ENCODE assay signal across 11 cellular contexts in the genomic region with DNA sequence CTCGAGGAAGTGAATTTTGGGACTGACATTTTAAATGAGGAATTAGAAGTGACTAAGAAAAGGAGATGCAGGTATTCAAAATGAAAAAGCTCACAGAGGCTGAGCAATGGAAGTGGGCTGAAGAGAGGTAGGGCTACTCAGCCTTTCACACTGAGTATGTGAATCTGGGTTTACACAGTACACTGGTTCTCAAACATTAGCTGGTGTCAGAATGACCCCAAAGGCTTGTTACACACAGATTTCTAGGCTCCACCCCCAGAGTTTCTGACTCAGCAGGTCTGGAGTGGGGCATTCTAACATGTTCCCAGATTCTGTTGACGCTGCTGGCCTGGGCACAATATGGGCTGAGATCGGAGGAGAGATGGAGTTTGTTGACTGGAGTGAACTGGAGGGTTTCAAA. TPM values are rescaled to one million over a fixed set of nuclear protein-coding genes. Genes with fewer than 3 reads are reported as not detected.
DNase-seq lines count a peak whose midpoint lies in the region; ATAC-seq and FAIRE-seq lines count a peak whose summit lies in the region.
"Had no signal": no experiment of that assay in that cellular context is flagged by ENCODE, and none has a peak within 500 bp of the region (broad histone marks: within the 10 kb centered on the region; RNA-seq: fewer than 3 reads in every experiment).

No MANE protein-coding gene starts in this region.

- peaks cover 7 to 17% of the 10 kb centered on the region in 2 donors for H3K4me1 Mint-ChIP-seq in stimulated activated naive B cell treated with anti-CD40 and anti-IgM and Interleukin-4, amounts not matched to agents 10 μg/mL and 1 μg/mL and 100 μg/mL, for 72 hours
- no peaks in the 10 kb centered on the region for H3K4me1 Mint-ChIP-seq in activated CD4-positive, alpha-beta T cell treated with anti-CD3 and anti-CD28 coated beads, Interleukin-2, amount 10 ng/mL, durations not matched to agents 7 days and 5 days
- H3K4me1 Mint-ChIP-seq: stimulated activated naive CD8-positive, alpha-beta T cell treated with anti-CD3 and anti-CD28 coated beads, Interleukin-15, amount 100 ng/mL, for 72 hours had no signal

- H3K36me3 Mint-ChIP-seq in stimulated activated naive B cell treated with anti-CD40 and anti-IgM and Interleukin-4, amounts not matched to agents 10 μg/mL and 1 μg/mL and 100 μg/mL, for 72 hours: no peaks in the 10 kb centered on the region
- no peaks in the 10 kb centered on the region for H3K36me3 Mint-ChIP-seq in activated CD4-positive, alpha-beta T cell treated with anti-CD3 and anti-CD28 coated beads, Interleukin-2, amount 10 ng/mL, durations not matched to agents 7 days and 5 days (ENCODE audit: low read depth)

- H3K27ac Mint-ChIP-seq in stimulated activated naive B cell treated with anti-CD40 and anti-IgM and Interleukin-4, amounts not matched to agents 10 μg/mL and 1 μg/mL and 100 μg/mL, for 72 hours: peak overlapping the region; percentile 32
- no peak overlapping the region for H3K27ac Mint-ChIP-seq in activated CD4-positive, alpha-beta T cell treated with anti-CD3 and anti-CD28 coated beads, Interleukin-2, amount 10 ng/mL, durations not matched to agents 7 days and 5 days
- H3K27ac Mint-ChIP-seq: stimulated activated naive CD8-positive, alpha-beta T cell treated with anti-CD3 and anti-CD28 coated beads, Interleukin-15, amount 100 ng/mL, for 72 hours had no signal

- CTCF ChIA-PET in activated CD4-positive, alpha-beta T cell treated with anti-CD3 and anti-CD28 coated beads, Interleukin-2, amount 10 ng/mL, durations not matched to agents 7 days and 5 days (lab: Charles Lee): interaction anchor here (0.6 kb wide), 1 partner anchor 41 kb away, joined by 3 read pairs; no protein-coding TSS in a partner anchor

- peak; percentile 77 for ATAC-seq in GM19025 (IDR thresholded peaks at IDR 0.05; ENCODE audit: low read depth, unreplicated experiment)
- ATAC-seq in HG02938 (IDR thresholded peaks at IDR 0.05; ENCODE audit: unreplicated experiment): peak; percentile 60
- peak; percentile 92 to 95 for ATAC-seq in stimulated activated naive B cell treated with anti-CD40 and anti-IgM and Interleukin-4, amounts not matched to agents 10 μg/mL and 1 μg/mL and 100 μg/mL, for 72 hours (replicated peaks)
- no peak for ATAC-seq in HG02970 (IDR thresholded peaks at IDR 0.05; ENCODE audit: low FRiP score, unreplicated experiment)
- ATAC-seq in HG03460 (IDR thresholded peaks at IDR 0.05; ENCODE audit: unreplicated experiment): no peak
- ATAC-seq: stimulated activated naive CD8-positive, alpha-beta T cell treated with anti-CD3 and anti-CD28 coated beads, Interleukin-15, amount 100 ng/mL, for 72 hours had no signal

- peaks cover 6 to 7% of the 10 kb centered on the region in 2 donors for H3K27me3 Mint-ChIP-seq in stimulated activated naive B cell treated with anti-CD40 and anti-IgM and Interleukin-4, amounts not matched to agents 10 μg/mL and 1 μg/mL and 100 μg/mL, for 72 hours
- H3K27me3 Mint-ChIP-seq in activated CD4-positive, alpha-beta T cell treated with anti-CD3 and anti-CD28 coated beads, Interleukin-2, amount 10 ng/mL, durations not matched to agents 7 days and 5 days: no peaks in the 10 kb centered on the region

- no peak for FAIRE-seq in RCC 7860 (lab: Jason Lieb, UNC)

- POLR2A ChIA-PET in activated CD4-positive, alpha-beta T cell treated with anti-CD3 and anti-CD28 coated beads, Interleukin-2, amount 10 ng/mL, durations not matched to agents 7 days and 5 days (lab: Charles Lee): no interaction called here

- H3K9me3 Mint-ChIP-seq in stimulated activated naive B cell treated with anti-CD40 and anti-IgM and Interleukin-4, amounts not matched to agents 10 μg/mL and 1 μg/mL and 100 μg/mL, for 72 hours: peaks cover 5 to 9% of the 10 kb centered on the region in 2 donors
- no peaks in the 10 kb centered on the region for H3K9me3 Mint-ChIP-seq in activated CD4-positive, alpha-beta T cell treated with anti-CD3 and anti-CD28 coated beads, Interleukin-2, amount 10 ng/mL, durations not matched to agents 7 days and 5 days

- DNase-seq in RCC 7860 (ENCODE audit: low spot score): peak; percentile 45
- DNase-seq in stimulated activated naive B cell treated with anti-CD40 and anti-IgM and Interleukin-4, amounts not matched to agents 10 μg/mL and 1 μg/mL and 100 μg/mL, for 72 hours: peak; percentile 5
- DNase-seq in activated CD4-positive, alpha-beta T cell treated with anti-CD3 and anti-CD28 coated beads, Interleukin-2, amount 10 ng/mL, durations not matched to agents 7 days and 5 days: no peak
- DNase-seq: activated T-cell treated with anti-CD3 and anti-CD28 coated beads for 4 hours; erythroblast; MG63; stimulated activated naive CD8-positive, alpha-beta T cell treated with anti-CD3 and anti-CD28 coated beads, Interleukin-15, amount 100 ng/mL, for 72 hours had no signal

- no peak overlapping the region for H3K4me3 Mint-ChIP-seq in stimulated activated naive B cell treated with anti-CD40 and anti-IgM and Interleukin-4, amounts not matched to agents 10 μg/mL and 1 μg/mL and 100 μg/mL, for 72 hours
- no peak overlapping the region for H3K4me3 Mint-ChIP-seq in activated CD4-positive, alpha-beta T cell treated with anti-CD3 and anti-CD28 coated beads, Interleukin-2, amount 10 ng/mL, durations not matched to agents 7 days and 5 days
- H3K4me3 Mint-ChIP-seq: stimulated activated naive CD8-positive, alpha-beta T cell treated with anti-CD3 and anti-CD28 coated beads, Interleukin-15, amount 100 ng/mL, for 72 hours had no signal

RNA-seq across cellular contexts. Expression of gene CADM1, which starts 32.8 kb away (rescaled TPM):
- under 1 TPM; 0.52 to 0.92 TPM for total RNA-seq in activated CD4-positive, alpha-beta T cell treated with anti-CD3 and anti-CD28 coated beads, Interleukin-2, amount 10 ng/mL, durations not matched to agents 7 days and 5 days

Comparison
In these comparisons a context has a peak if more than half of its experiments do, and no peak if none do; other contexts are left out.
1. ATAC-seq: peak in GM19025 (single experiment), HG02938 (single experiment) and stimulated activated naive B cell treated with anti-CD40 and anti-IgM and Interleukin-4, amounts not matched to agents 10 μg/mL and 1 μg/mL and 100 μg/mL, for 72 hours (2 of 2); none in HG02970 (single experiment) and HG03460 (single experiment).